8 cellular contexts compared by ENCODE assay signal in genomic region chr22:44752285-44753188, GRCh38. TPM values are rescaled to one million over a fixed set of nuclear protein-coding genes. Genes with fewer than 3 reads are reported as not detected.
A peak's percentile ranks its signal among the peaks of the same experiment; 100 is the strongest.
DNase-seq lines count a peak whose midpoint lies in the region; ATAC-seq and TF ChIP-seq lines count a peak whose summit lies in the region.

ARHGAP8 (plus strand) TSS chr22:44752575; CDS start chr22:44786528, 33,953 bp downstream.

- BruUV-seq in HCT116 (replicated peaks; lab: Mats Ljungman, UMichigan): no TSS peak
- no TSS peak for BruUV-seq in PC-3 (replicated peaks; lab: Mats Ljungman, UMichigan)

- peaks cover 3% of the 10 kb centered on the region for H3F3A ChIP-seq in PC-3 (ENCODE audit: low read length, unreplicated experiment)

- H3K36me3 Mint-ChIP-seq in progenitor cell of endocrine pancreas (ENCODE audit: insufficient read depth): no peaks in the 10 kb centered on the region

- H3K27ac Mint-ChIP-seq in progenitor cell of endocrine pancreas: peak within 1 kb of the TSS; percentile 95

- H3K4me3 Mint-ChIP-seq in progenitor cell of endocrine pancreas (ENCODE audit: low read depth): peak within 1 kb of the TSS; percentile 86

- H3K79me2 ChIP-seq in HCT116 (ENCODE audit: insufficient read depth, low read length) (peaks cover 50% of the 10 kb centered on the region), PC-3 (ENCODE audit: low read length) (peaks cover 40% of the 10 kb centered on the region)

- H3K9me3 Mint-ChIP-seq in progenitor cell of endocrine pancreas (ENCODE audit: low read depth): no peaks in the 10 kb centered on the region

- H3K9me2 ChIP-seq in HCT116 (ENCODE audit: insufficient read depth): no peaks in the 10 kb centered on the region
- no peaks in the 10 kb centered on the region for H3K9me2 ChIP-seq in PC-3 (replicated peaks; ENCODE audit: low read length)

- H3K4me1 ChIP-seq in HCT116 (ENCODE audit: control insufficient read depth in 1 of 2, insufficient read depth in 2 of 2, low read length in 2 of 2): peaks cover 55 to 76% of the 10 kb centered on the region in 2 experiments
- peaks cover 27% of the 10 kb centered on the region for H3K4me1 ChIP-seq in PC-3 (ENCODE audit: insufficient read depth, low read length)
- peaks cover 6% of the 10 kb centered on the region for H3K4me1 ChIP-seq in effector memory CD4-positive, alpha-beta T cell (ENCODE audit: control insufficient read depth, insufficient read depth, low read length, poor library complexity, severe bottlenecking)

- intact Hi-C loops in HCT116 (cut with micrococcal nuclease): no loop called here
- intact Hi-C loops in PC-3 (cut with micrococcal nuclease): no loop called here

- peak; percentile 75 for ATAC-seq in HCT116
- peak; percentile 19; the same call in 1 of the 2 replicates for ATAC-seq in PC-3
- ATAC-seq in esophagus mucosa: peak; percentile 51
- ATAC-seq in HG03039 (IDR thresholded peaks at IDR 0.05; ENCODE audit: unreplicated experiment): no peak
- no peak for ATAC-seq in GM19328 (IDR thresholded peaks at IDR 0.05; ENCODE audit: unreplicated experiment)

- H3K4me3 ChIP-seq in HCT116 (replicated peaks in 1 of 2; ENCODE audit: low read depth in 1 of 2, low read length in 2 of 2) (peak within 1 kb of the TSS; percentile 89 to 97), PC-3 (ENCODE audit: low read length) (peak within 1 kb of the TSS; percentile 89)
- H3K4me3 ChIP-seq in effector memory CD4-positive, alpha-beta T cell (ENCODE audit: insufficient read depth, low read depth, low read length, poor library complexity, severe bottlenecking): no peak within 1 kb of the TSS

- H3K27ac ChIP-seq in HCT116 (ENCODE audit: low read depth, low read length) (peak within 1 kb of the TSS; percentile 76), PC-3 (ENCODE audit: low read length) (peak within 1 kb of the TSS; percentile 50)
- H3K27ac ChIP-seq in effector memory CD4-positive, alpha-beta T cell (ENCODE audit: insufficient read depth, low read length, poor library complexity, severe bottlenecking): no peak within 1 kb of the TSS

- H3K27me3 Mint-ChIP-seq in progenitor cell of endocrine pancreas: no peaks in the 10 kb centered on the region

- H2AFZ ChIP-seq in HCT116 (ENCODE audit: low read depth, low read length, poor library complexity, severe bottlenecking) (no peak within 1 kb of the TSS), PC-3 (ENCODE audit: low read length) (peak within 1 kb of the TSS; percentile 57)

- H3K4me2 ChIP-seq in HCT116 (ENCODE audit: low read length) (peak within 1 kb of the TSS; percentile 93), PC-3 (ENCODE audit: low read length) (peak within 1 kb of the TSS; percentile 95)

- POLR2A ChIA-PET in HCT116 (lab: Charles Lee) (interaction anchor here (0.5 kb wide), 1 partner anchor 181 kb away, joined by 3 read pairs; no protein-coding TSS in a partner anchor), PC-3 (lab: Charles Lee; ENCODE audit: unreplicated experiment) (no interaction called here)

- H3K9ac ChIP-seq in HCT116 (ENCODE audit: low read length) (peak within 1 kb of the TSS; percentile 94), PC-3 (ENCODE audit: low read length) (peak within 1 kb of the TSS; percentile 76)

- TF ChIP-seq RAD21 in HCT116 (IDR thresholded peaks at IDR 0.05; ENCODE audit: low read depth): no peak

- DNase-seq in HCT116 (ENCODE audit: low read depth, low spot score) (no peak), PC-3 (peak; percentile 43), progenitor cell of endocrine pancreas (ENCODE audit: low spot score, unreplicated experiment) (peak; percentile 64), NCI-H1694 treated with DMSO at 0.1 percent for 48 hours (lab: John Stamatoyannopoulos, UW) (no peak)
- DNase-seq in effector memory CD4-positive, alpha-beta T cell: no peak

- H3K36me3 ChIP-seq in HCT116 (ENCODE audit: control insufficient read depth in 1 of 2, insufficient read depth in 2 of 2, low read length in 2 of 2) (no peaks in the 10 kb centered on the region), PC-3 (ENCODE audit: low read depth, low read length) (no peaks in the 10 kb centered on the region)
- no peaks in the 10 kb centered on the region for H3K36me3 ChIP-seq in effector memory CD4-positive, alpha-beta T cell (ENCODE audit: control insufficient read depth, insufficient read depth, low read length)

- H3K4me1 Mint-ChIP-seq in progenitor cell of endocrine pancreas (ENCODE audit: low read depth): peaks cover 37% of the 10 kb centered on the region

- RAD21 ChIA-PET in HCT116 (lab: Charles Lee; ENCODE audit: low non-redundant PET in 1 of 2, low total read pairs in 2 of 2, uncharacterized antibody in 2 of 2, unreplicated experiment in 2 of 2): interaction anchor here in 1 of 2 experiments (0.6 kb wide), 1 partner anchor 648 kb away, joined by 3 read pairs; no protein-coding TSS in a partner anchor

- CTCF ChIA-PET in HCT116 (lab: Charles Lee) (no interaction called here), PC-3 (lab: Charles Lee) (no interaction called here)

- H3K9me3 ChIP-seq in HCT116 (ENCODE audit: control insufficient read depth in 1 of 2, insufficient read depth in 1 of 2, low read depth in 1 of 2, low read length in 2 of 2) (no peaks in the 10 kb centered on the region), PC-3 (ENCODE audit: low read length) (no peaks in the 10 kb centered on the region)
- no peaks in the 10 kb centered on the region for H3K9me3 ChIP-seq in effector memory CD4-positive, alpha-beta T cell (ENCODE audit: control insufficient read depth, low read length)

- H4K20me1 ChIP-seq in HCT116 (ENCODE audit: insufficient read depth) (peaks cover 3% of the 10 kb centered on the region; the same call in 1 of the 2 replicates), PC-3 (ENCODE audit: low read length) (no peaks in the 10 kb centered on the region)

- TF ChIP-seq POLR2A in HCT116 (IDR thresholded peaks at IDR 0.05; ENCODE audit: borderline replicate concordance, extremely low read depth, insufficient read depth, insufficient read length): no peak

- TF ChIP-seq CTCF in HCT116 (IDR thresholded peaks at IDR 0.05 in 2 of 3, conservative IDR thresholded peaks at IDR 0.05 in 1 of 3; ENCODE audit: borderline replicate concordance in 1 of 3, insufficient read depth in 1 of 3, low read depth in 2 of 3, low read length in 2 of 3): no peak
- TF ChIP-seq CTCF in PC-3 (conservative IDR thresholded peaks at IDR 0.05; ENCODE audit: low read depth, low read length): no peak
- TF ChIP-seq CTCF in progenitor cell of endocrine pancreas (IDR thresholded peaks at IDR 0.05; ENCODE audit: unreplicated experiment): no peak

- H3K27me3 ChIP-seq in HCT116 (ENCODE audit: insufficient read depth, low read length) (no peaks in the 10 kb centered on the region), PC-3 (ENCODE audit: low read length) (no peaks in the 10 kb centered on the region)
- peaks cover 13% of the 10 kb centered on the region for H3K27me3 ChIP-seq in effector memory CD4-positive, alpha-beta T cell (replicated peaks; ENCODE audit: control insufficient read depth, insufficient read depth, low read length, poor library complexity, severe bottlenecking)

TF ChIP-seq in HCT116, 20 proteins besides CTCF, POLR2A, EP300 and RAD21 (continues in another document):
- no peak for TF ChIP-seq ZFX (IDR thresholded peaks at IDR 0.05)
- TF ChIP-seq JUND (IDR thresholded peaks at IDR 0.05): no peak
- peak; percentile 57 for TF ChIP-seq POLR2AphosphoS5 (IDR thresholded peaks at IDR 0.05; ENCODE audit: low read depth, low read length)
- TF ChIP-seq SIN3A (IDR thresholded peaks at IDR 0.05; ENCODE audit: low read depth): no peak
- no peak for TF ChIP-seq REST (IDR thresholded peaks at IDR 0.05; ENCODE audit: low read depth)
- TF ChIP-seq, protein P1, sequence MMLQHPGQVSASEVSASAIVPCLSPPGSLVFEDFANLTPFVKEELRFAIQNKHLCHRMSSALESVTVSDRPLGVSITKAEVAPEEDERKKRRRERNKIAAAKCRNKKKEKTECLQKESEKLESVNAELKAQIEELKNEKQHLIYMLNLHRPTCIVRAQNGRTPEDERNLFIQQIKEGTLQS (IDR thresholded peaks at IDR 0.05): no peak

RNA-seq across cellular contexts. Expression of gene ARHGAP8, which starts in this region (rescaled TPM):
- 67.5 TPM for total RNA-seq in HCT116 (2021; ENCODE audit: unreplicated experiment)
- polyA plus RNA-seq in HCT116 (2012): 41.9 and 45.9 TPM in 2 replicates
- 29.4 and 30.9 TPM in 2 replicates for total RNA-seq in PC-3 (2014; rRNA removed)
- 8.9 TPM for total RNA-seq in esophagus mucosa
- 100 and 105 TPM in 2 replicates for total RNA-seq in progenitor cell of endocrine pancreas

Comparison
In these comparisons a context has a peak if more than half of its experiments do, and no peak if none do; other contexts are left out.
1. ATAC-seq: peak in HCT116 (single experiment), PC-3 (single experiment) and esophagus mucosa (single experiment); none in HG03039 (single experiment) and GM19328 (single experiment).
2. DNase-seq: peak in PC-3 (single experiment) and progenitor cell of endocrine pancreas (single experiment); none in HCT116 (single experiment), effector memory CD4-positive, alpha-beta T cell (0 of 3) and NCI-H1694 treated with DMSO at 0.1 percent for 48 hours (single experiment).